ENCODE assay signal across 23 cellular contexts in the genomic region with DNA sequence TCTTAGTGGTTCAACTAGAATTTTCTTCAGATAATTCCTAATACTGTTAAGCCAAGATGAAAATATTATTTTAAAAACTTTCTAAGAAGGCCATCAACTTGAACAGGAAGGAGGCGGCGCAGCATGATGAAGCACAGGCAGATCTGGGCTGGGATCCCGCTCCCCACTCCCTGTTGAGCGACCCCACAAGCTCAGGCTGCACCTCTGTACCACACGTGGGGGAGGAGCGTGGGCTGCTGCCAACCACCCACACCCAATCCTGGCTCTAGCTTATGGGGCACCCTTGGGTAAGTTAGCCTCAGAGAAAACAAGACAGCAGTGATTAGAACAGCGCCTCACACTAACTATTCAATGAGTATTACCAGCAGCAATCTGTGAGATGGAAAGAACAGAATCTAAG. TPM values are rescaled to one million over a fixed set of nuclear protein-coding genes. Genes with fewer than 3 reads are reported as not detected.
DNase-seq lines count a peak whose midpoint lies in the region; ATAC-seq, FAIRE-seq and TF ChIP-seq lines count a peak whose summit lies in the region.
"Had no signal": no experiment of that assay in that cellular context is flagged by ENCODE, and none has a peak within 500 bp of the region (broad histone marks: within the 10 kb centered on the region; RNA-seq: fewer than 3 reads in every experiment).

No MANE protein-coding gene starts in this region.

- no peak overlapping the region for H2AFZ ChIP-seq in GM12878 (ENCODE audit: control insufficient read depth, low read depth, low read length)
- no peak overlapping the region for H2AFZ ChIP-seq in HepG2 (ENCODE audit: low read length)

- SMC1A ChIA-PET in GM12878 (lab: Charles Lee; ENCODE audit: uncharacterized antibody, unreplicated experiment) = no interaction called here

- no peak for TF ChIP-seq CTCF in cardiac muscle cell (IDR thresholded peaks at IDR 0.05; ENCODE audit: low read depth, low read length)
- no peak for TF ChIP-seq CTCF in heart right ventricle (IDR thresholded peaks at IDR 0.05)
- no peak for TF ChIP-seq CTCF in GM12878 (IDR thresholded peaks at IDR 0.05 in 2 of 3, conservative IDR thresholded peaks at IDR 0.05 in 1 of 3; ENCODE audit: control insufficient read depth in 2 of 3, extremely low read depth in 1 of 3, insufficient read depth in 1 of 3, low read depth in 3 of 3, low read length in 3 of 3)
- no peak for TF ChIP-seq CTCF in HepG2 (CRISPR knock-in tag; IDR thresholded peaks at IDR 0.05)

- 77 to 79% methylated on average over 7 of the region's 7 CpGs for WGBS in heart right ventricle, 2 donors
- 98% methylated on average over 7 of the region's 7 CpGs for WGBS in GM12878 (ENCODE audit: insufficient coverage, insufficient replicate concordance, low lambda C conversion rate, missing lambda C conversion rate)
- WGBS in HepG2 (ENCODE audit: low lambda C conversion rate) = 88% methylated on average over 7 of the region's 7 CpGs

- RAD21 ChIA-PET in GM12878 (lab: Charles Lee; ENCODE audit: unreplicated experiment) = no interaction called here

- intact Hi-C loops in heart right ventricle (cut with DNase I) (loop anchor here in 2 of 10 donors (10.0 kb wide), 1 partner anchor 114 kb away; a partner anchor contains a TSS), GM12878 (cut with micrococcal nuclease; ENCODE audit: unreplicated experiment) (no loop called here), HepG2 (cut with micrococcal nuclease; ENCODE audit: unreplicated experiment) (no loop called here)

- ATAC-seq in heart right ventricle = no peak
- ATAC-seq in GM12878 = no peak
- ATAC-seq in HepG2 = peak; percentile 13; the same call in 2 of the 3 replicates
- no peak for ATAC-seq in GM18520 (IDR thresholded peaks at IDR 0.05; ENCODE audit: unreplicated experiment)
- ATAC-seq: body of pancreas had no signal

- CTCF ChIA-PET in GM12878 (lab: Yijun Ruan, JAX) (interaction anchor here (0.6 to 0.9 kb wide), 2 partner anchors 25 to 57 kb away, joined by 3 read pairs; a partner anchor contains a TSS), HepG2 (lab: Yijun Ruan, JAX; ENCODE audit: low intra/inter-chr PET ratio, low total read pairs) (no interaction called here)

- peak in 1 of 2 donors; percentile 40 for DNase-seq in cardiac muscle cell (ENCODE audit: low read depth in 1 of 2, low spot score in 1 of 2)
- DNase-seq in heart right ventricle = no peak
- DNase-seq in GM12878 (ENCODE audit: low read depth, low spot score) = no peak
- no peak for DNase-seq in HepG2 (ENCODE audit: low spot score)
- DNase-seq in SHP77 (lab: John Stamatoyannopoulos, UW) = no peak
- no peak for DNase-seq in NCI-H146 (lab: John Stamatoyannopoulos, UW)
- no peak for DNase-seq in retina
- DNase-seq: activated gamma-delta T cell; body of pancreas; COR-L47; effector CD4-positive, alpha-beta T cell; GDM1; H7; NCI-H1092 treated with DMSO at 0.1 percent for 48 hours; NCI-H2081 treated with DMSO at 0.1 percent for 48 hours; NCI-H345; NCI-H774 had no signal

- H3K79me2 ChIP-seq in GM12878 (ENCODE audit: control insufficient read depth, insufficient read depth, low read length) (no peaks in the 10 kb centered on the region; the same call in 1 of the 2 replicates), HepG2 (ENCODE audit: insufficient read depth, low read length) (peaks cover 9% of the 10 kb centered on the region)

- H3K4me3 ChIP-seq in cardiac muscle cell (no peak overlapping the region), heart right ventricle (no peak overlapping the region), GM12878 (no peak overlapping the region), HepG2 (replicated peaks in 1 of 3; ENCODE audit: insufficient read depth in 1 of 3, low read depth in 2 of 3, low read length in 3 of 3) (no peak overlapping the region)
- H3K4me3 ChIP-seq: body of pancreas, SJSA1, thoracic aorta had no signal

- H3K27me3 ChIP-seq in cardiac muscle cell (no peaks in the 10 kb centered on the region), heart right ventricle (no peaks in the 10 kb centered on the region), GM12878 (replicated peaks in 1 of 2; ENCODE audit: control insufficient read depth in 2 of 2, insufficient read depth in 2 of 2, low read length in 1 of 2) (no peaks in the 10 kb centered on the region), HepG2 (ENCODE audit: control insufficient read depth in 1 of 2, insufficient read depth in 2 of 2, low read length in 2 of 2) (no peaks in the 10 kb centered on the region)
- H3K27me3 ChIP-seq: body of pancreas, SJSA1 had no signal

- POLR2A ChIA-PET in GM12878 (lab: Charles Lee) = interaction anchor here (0.9 kb wide), 1 partner anchor 21 kb away, joined by 3 read pairs; no protein-coding TSS in a partner anchor
- POLR2A ChIA-PET in HepG2 (lab: Yijun Ruan, JAX) = interaction anchor here (1.0 kb wide), 1 partner anchor 25 kb away, joined by 5 read pairs; a partner anchor contains a TSS

- FAIRE-seq in GM12878 (lab: Jason Lieb, UNC) (no peak), HepG2 (lab: Jason Lieb, UNC) (no peak)
- FAIRE-seq: colon, RCC 7860 had no signal

- H3K27ac ChIP-seq in cardiac muscle cell (peak overlapping the region; percentile 63), heart right ventricle (peak overlapping the region in 1 of 10 donors; percentile 21), GM12878 (ENCODE audit: control insufficient read depth, insufficient read depth) (no peak overlapping the region), HepG2 (ENCODE audit: extremely low read length, insufficient read depth, low read length) (no peak overlapping the region)
- H3K27ac ChIP-seq: body of pancreas, epithelial cell of prostate, SJSA1, thoracic aorta had no signal

- H3K9ac ChIP-seq in GM12878 (ENCODE audit: control insufficient read depth, insufficient read depth, low read length) (no peak overlapping the region), HepG2 (ENCODE audit: insufficient read depth, low read depth, low read length) (no peak overlapping the region)

- H3K36me3 ChIP-seq in cardiac muscle cell = peaks cover 5% of the 10 kb centered on the region
- peaks cover 0 to 34% (median 0%) of the 10 kb centered on the region in 9 donors for H3K36me3 ChIP-seq in heart right ventricle
- no peaks in the 10 kb centered on the region for H3K36me3 ChIP-seq in GM12878 (ENCODE audit: control insufficient read depth in 2 of 2, insufficient read depth in 2 of 2, low read length in 1 of 2)
- peaks cover 3 to 9% of the 10 kb centered on the region in 2 experiments; a peak in 1 of 5 replicates for H3K36me3 ChIP-seq in HepG2 (replicated peaks in 1 of 2; ENCODE audit: control insufficient read depth in 1 of 2, insufficient read depth in 2 of 2, low read length in 2 of 2)
- H3K36me3 ChIP-seq: thoracic aorta had no signal

- H4K20me1 ChIP-seq in GM12878 (ENCODE audit: control insufficient read depth, insufficient read depth) = no peaks in the 10 kb centered on the region
- H4K20me1 ChIP-seq in HepG2 (ENCODE audit: insufficient read depth, low read length) = no peaks in the 10 kb centered on the region

- peak; percentile 38; the same call in 1 of the 2 replicates for TF ChIP-seq POLR2A in GM12878 (IDR thresholded peaks at IDR 0.05; ENCODE audit: low read depth, low read length)
- TF ChIP-seq POLR2A in HepG2 (IDR thresholded peaks at IDR 0.05; ENCODE audit: insufficient read depth in 1 of 2, low read depth in 2 of 2, low read length in 2 of 2) = no peak

- H3K4me2 ChIP-seq in GM12878 (ENCODE audit: control insufficient read depth, insufficient read depth) = no peak overlapping the region
- H3K4me2 ChIP-seq in HepG2 (ENCODE audit: low read depth, low read length) = no peak overlapping the region

- no TSS peak for BruUV-seq in GM12878 (replicated peaks; lab: Mats Ljungman, UMichigan)
- BruUV-seq in HepG2 (replicated peaks; lab: Mats Ljungman, UMichigan) = no TSS peak

- in situ Hi-C loops in GM12878 (cut with MboI) = no loop called here
- in situ Hi-C loops in HepG2 (cut with HindIII; ENCODE audit: extremely low pct_ligation_motif_present, low pct_unique_long_range_greater_than_20kb) = no loop called here

- H3K4me1 ChIP-seq in cardiac muscle cell (ENCODE audit: low read depth) (peaks cover 42% of the 10 kb centered on the region), heart right ventricle (peaks cover 20 to 66% (median 52%) of the 10 kb centered on the region in 9 donors), GM12878 (ENCODE audit: control insufficient read depth, insufficient read depth, low read length) (0 out of 2 replicates have a peak, but pooled peaks cover 3% of the 10 kb centered on the region), HepG2 (ENCODE audit: insufficient read depth, low read length) (peaks cover 48% of the 10 kb centered on the region)

- TF ChIP-seq RAD21 in GM12878 (IDR thresholded peaks at IDR 0.05; ENCODE audit: insufficient read depth, low read depth, low read length) (no peak), HepG2 (CRISPR knock-in tag; IDR thresholded peaks at IDR 0.05) (no peak)

- TF ChIP-seq EP300 in GM12878 (IDR thresholded peaks at IDR 0.05; ENCODE audit: borderline replicate concordance in 1 of 2, control insufficient read depth in 1 of 2, low read depth in 2 of 2, low read length in 2 of 2) (no peak), HepG2 (IDR thresholded peaks at IDR 0.05; ENCODE audit: low read depth in 2 of 2, low read length in 2 of 2) (no peak), HepG2 (CRISPR knock-in tag; IDR thresholded peaks at IDR 0.05; ENCODE audit: borderline replicate concordance) (no peak)

- no peaks in the 10 kb centered on the region for H3K9me3 ChIP-seq in cardiac muscle cell (ENCODE audit: low read depth)
- H3K9me3 ChIP-seq in heart right ventricle = no peaks in the 10 kb centered on the region
- no peaks in the 10 kb centered on the region for H3K9me3 ChIP-seq in GM12878 (replicated peaks; ENCODE audit: control insufficient read depth, insufficient read depth, low read length)
- no peaks in the 10 kb centered on the region for H3K9me3 ChIP-seq in HepG2 (ENCODE audit: low read length)
- H3K9me3 ChIP-seq: body of pancreas, SJSA1, thoracic aorta had no signal

RNA-seq across cellular contexts. Expression of a gene that starts 6.0 kb away (rescaled TPM):
- 32.0 and 52.0 TPM in 2 replicates for total RNA-seq in cardiac muscle cell
- 66.1 and 84.8 TPM in 2 replicates for polyA plus RNA-seq in cardiac muscle cell
- 10 to 100 TPM; 18.1 to 42.4 (median 28.0) TPM for total RNA-seq in heart right ventricle
- 10 to 100 TPM; 13.2 to 70.0 TPM for polyA plus RNA-seq in heart right ventricle
- total RNA-seq in GM12878 (2013; cell fraction: nucleolus; rRNA removed) = 14.2 and 14.6 TPM in 2 replicates
- total RNA-seq in GM12878 (2014; rRNA removed) = 5.0 and 5.5 TPM in 2 replicates
- total RNA-seq in GM12878 (2014; rRNA removed; fragmentation: Illumina TruSeq; extraction: Trizol) = 6.4 and 8.2 TPM in 2 replicates
- 5.8 and 7.1 TPM in 2 replicates for total RNA-seq in GM12878 (2021)
- polyA plus RNA-seq in GM12878 (2011; ENCODE audit: low read depth) = 5.8 TPM
- polyA plus RNA-seq in GM12878 (2011; rRNA removed) = 5.7 and 8.1 TPM in 2 replicates
- polyA plus RNA-seq in GM12878 (2011; cell fraction: cytosol; rRNA removed) = 2.2 and 2.3 TPM in 2 replicates
- polyA plus RNA-seq in GM12878 (2011; cell fraction: nucleus; rRNA removed) = 5.5 and 6.6 TPM in 2 replicates
- 6.9 and 7.3 TPM in 2 replicates for polyA plus RNA-seq in GM12878 (2012)
- 7.9 and 14.0 TPM in 2 replicates for polyA plus RNA-seq in GM12878 (2014; fragmentation: Illumina TruSeq; extraction: Trizol)
- polyA plus RNA-seq in GM12878 (2014; fragmentation: Nextera tagmentation; extraction: Ambion mirVana) = 1 to 10 TPM; 2.1 to 3.6 TPM
- 7.2 and 9.6 TPM in 2 replicates for polyA plus RNA-seq in GM12878 (2014; rRNA removed)
- 1 to 10 TPM; 8.4 to 9.8 TPM for polyA plus RNA-seq in GM12878 (2016; fragmentation: Nextera tagmentation; extraction: Ambion mirVana)
- polyA minus RNA-seq in GM12878 (2011; rRNA and poly(A)+ RNA removed) = 1.9 and 2.6 TPM in 2 replicates
- polyA minus RNA-seq in GM12878 (2011; cell fraction: cytosol; rRNA and poly(A)+ RNA removed) = 0.80 and 2.2 TPM in 2 replicates
- 2.4 and 3.3 TPM in 2 replicates for polyA minus RNA-seq in GM12878 (2011; cell fraction: nucleus; rRNA and poly(A)+ RNA removed)
- 11.6 and 13.6 TPM in 2 replicates for total RNA-seq in HepG2 (2016; rRNA removed; fragmentation: Illumina TruSeq; extraction: Trizol)
- 3.6 and 3.8 TPM in 2 replicates for total RNA-seq in HepG2 (2016; cell fraction: cytosol; rRNA removed; fragmentation: Illumina TruSeq; extraction: Trizol; ENCODE audit: low read depth)
- total RNA-seq in HepG2 (2016; cell fraction: insoluble cytoplasmic fraction; rRNA removed; fragmentation: Illumina TruSeq; extraction: Trizol) = 14.0 and 14.6 TPM in 2 replicates
- 7.1 and 8.0 TPM in 2 replicates for total RNA-seq in HepG2 (2016; cell fraction: membrane; rRNA removed; fragmentation: Illumina TruSeq; extraction: Trizol)
- total RNA-seq in HepG2 (2016; cell fraction: nucleus; rRNA removed; fragmentation: Illumina TruSeq; extraction: Trizol) = 13.6 and 17.6 TPM in 2 replicates
- polyA plus RNA-seq in HepG2 (2011; rRNA removed) = 8.0 and 9.9 TPM in 2 replicates
- 2.4 and 3.5 TPM in 2 replicates for polyA plus RNA-seq in HepG2 (2011; cell fraction: cytosol; rRNA removed)
- 16.4 and 28.8 TPM in 2 replicates for polyA plus RNA-seq in HepG2 (2011; cell fraction: nucleus; rRNA removed)
- 11.8 and 14.4 TPM in 2 replicates for polyA plus RNA-seq in HepG2 (2012)
- polyA plus RNA-seq in HepG2 (2016; cell fraction: cytosol; fragmentation: Illumina TruSeq; extraction: Trizol; ENCODE audit: low read depth) = 3.5 and 4.3 TPM in 2 replicates
- polyA plus RNA-seq in HepG2 (2016; cell fraction: insoluble cytoplasmic fraction; fragmentation: Illumina TruSeq; extraction: Trizol; ENCODE audit: low read depth) = 16.5 and 20.1 TPM in 2 replicates
- 5.3 and 7.0 TPM in 2 replicates for polyA plus RNA-seq in HepG2 (2016; cell fraction: membrane; fragmentation: Illumina TruSeq; extraction: Trizol; ENCODE audit: low read depth)
- 25.1 and 29.0 TPM in 2 replicates for polyA plus RNA-seq in HepG2 (2016; cell fraction: nucleus; fragmentation: Illumina TruSeq; extraction: Trizol; ENCODE audit: insufficient read depth, low read depth)
- 3.7 and 4.5 TPM in 2 replicates for polyA minus RNA-seq in HepG2 (2011; rRNA and poly(A)+ RNA removed; ENCODE audit: low replicate concordance)
- 2.7 and 3.5 TPM in 2 replicates for polyA minus RNA-seq in HepG2 (2011; cell fraction: cytosol; rRNA and poly(A)+ RNA removed)
- 9.5 and 14.3 TPM in 2 replicates for polyA minus RNA-seq in HepG2 (2011; cell fraction: nucleus; rRNA and poly(A)+ RNA removed)

RNA-seq across cellular contexts. Expression of a gene that starts 25.2 kb away (rescaled TPM):
- 68.1 and 87.4 TPM in 2 replicates for total RNA-seq in cardiac muscle cell
- 77.8 and 86.3 TPM in 2 replicates for polyA plus RNA-seq in cardiac muscle cell
- total RNA-seq in heart right ventricle = 10 to 100 TPM; 31.1 to 47.5 (median 37.0) TPM
- polyA plus RNA-seq in heart right ventricle = 10 to 100 TPM; 15.1 to 22.7 TPM
- 40.3 and 48.3 TPM in 2 replicates for total RNA-seq in GM12878 (2013; cell fraction: nucleolus; rRNA removed)
- total RNA-seq in GM12878 (2014; rRNA removed) = 19.5 and 20.7 TPM in 2 replicates
- 30.8 and 31.2 TPM in 2 replicates for total RNA-seq in GM12878 (2014; rRNA removed; fragmentation: Illumina TruSeq; extraction: Trizol)
- total RNA-seq in GM12878 (2021) = 30.9 and 31.3 TPM in 2 replicates
- 17.2 TPM for polyA plus RNA-seq in GM12878 (2011; ENCODE audit: low read depth)
- polyA plus RNA-seq in GM12878 (2011; rRNA removed) = 30.9 and 51.7 TPM in 2 replicates
- polyA plus RNA-seq in GM12878 (2011; cell fraction: cytosol; rRNA removed) = 13.8 and 17.2 TPM in 2 replicates
- polyA plus RNA-seq in GM12878 (2011; cell fraction: nucleus; rRNA removed) = 13.6 and 13.8 TPM in 2 replicates
- polyA plus RNA-seq in GM12878 (2012) = 37.5 and 38.1 TPM in 2 replicates
- polyA plus RNA-seq in GM12878 (2014; fragmentation: Illumina TruSeq; extraction: Trizol) = 24.4 and 32.6 TPM in 2 replicates
- 10 to 100 TPM; 17.2 to 21.9 TPM for polyA plus RNA-seq in GM12878 (2014; fragmentation: Nextera tagmentation; extraction: Ambion mirVana)
- polyA plus RNA-seq in GM12878 (2014; rRNA removed) = 13.3 and 15.4 TPM in 2 replicates
- polyA plus RNA-seq in GM12878 (2016; fragmentation: Nextera tagmentation; extraction: Ambion mirVana) = 10 to 100 TPM; 40.9 to 41.3 TPM
- 29.8 and 41.5 TPM in 2 replicates for polyA minus RNA-seq in GM12878 (2011; rRNA and poly(A)+ RNA removed)
- 17.2 and 21.1 TPM in 2 replicates for polyA minus RNA-seq in GM12878 (2011; cell fraction: cytosol; rRNA and poly(A)+ RNA removed)
- polyA minus RNA-seq in GM12878 (2011; cell fraction: nucleus; rRNA and poly(A)+ RNA removed) = 6.3 and 9.6 TPM in 2 replicates
- 58.6 and 73.7 TPM in 2 replicates for total RNA-seq in HepG2 (2016; rRNA removed; fragmentation: Illumina TruSeq; extraction: Trizol)
- total RNA-seq in HepG2 (2016; cell fraction: cytosol; rRNA removed; fragmentation: Illumina TruSeq; extraction: Trizol; ENCODE audit: low read depth) = 9.5 and 9.6 TPM in 2 replicates
- 64.2 and 75.9 TPM in 2 replicates for total RNA-seq in HepG2 (2016; cell fraction: insoluble cytoplasmic fraction; rRNA removed; fragmentation: Illumina TruSeq; extraction: Trizol)
- total RNA-seq in HepG2 (2016; cell fraction: membrane; rRNA removed; fragmentation: Illumina TruSeq; extraction: Trizol) = 34.4 and 35.4 TPM in 2 replicates
- 45.8 and 48.3 TPM in 2 replicates for total RNA-seq in HepG2 (2016; cell fraction: nucleus; rRNA removed; fragmentation: Illumina TruSeq; extraction: Trizol)
- polyA plus RNA-seq in HepG2 (2011; rRNA removed) = 19.1 and 25.9 TPM in 2 replicates
- polyA plus RNA-seq in HepG2 (2011; cell fraction: cytosol; rRNA removed) = 13.1 and 17.8 TPM in 2 replicates
- 18.4 and 19.9 TPM in 2 replicates for polyA plus RNA-seq in HepG2 (2011; cell fraction: nucleus; rRNA removed)
- polyA plus RNA-seq in HepG2 (2012) = 35.8 and 39.5 TPM in 2 replicates
- polyA plus RNA-seq in HepG2 (2016; cell fraction: cytosol; fragmentation: Illumina TruSeq; extraction: Trizol; ENCODE audit: low read depth) = 4.8 and 5.7 TPM in 2 replicates
- polyA plus RNA-seq in HepG2 (2016; cell fraction: insoluble cytoplasmic fraction; fragmentation: Illumina TruSeq; extraction: Trizol; ENCODE audit: low read depth) = 71.3 and 74.5 TPM in 2 replicates
- 18.7 and 19.8 TPM in 2 replicates for polyA plus RNA-seq in HepG2 (2016; cell fraction: membrane; fragmentation: Illumina TruSeq; extraction: Trizol; ENCODE audit: low read depth)
- polyA plus RNA-seq in HepG2 (2016; cell fraction: nucleus; fragmentation: Illumina TruSeq; extraction: Trizol; ENCODE audit: insufficient read depth, low read depth) = 48.5 and 51.5 TPM in 2 replicates
- polyA minus RNA-seq in HepG2 (2011; rRNA and poly(A)+ RNA removed; ENCODE audit: low replicate concordance) = 20.6 and 24.3 TPM in 2 replicates
- 28.8 and 36.3 TPM in 2 replicates for polyA minus RNA-seq in HepG2 (2011; cell fraction: cytosol; rRNA and poly(A)+ RNA removed)
- 75.8 and 103 TPM in 2 replicates for polyA minus RNA-seq in HepG2 (2011; cell fraction: nucleus; rRNA and poly(A)+ RNA removed)
